Comparison of ENCODE assay signal across 20 cellular contexts in the genomic region with DNA sequence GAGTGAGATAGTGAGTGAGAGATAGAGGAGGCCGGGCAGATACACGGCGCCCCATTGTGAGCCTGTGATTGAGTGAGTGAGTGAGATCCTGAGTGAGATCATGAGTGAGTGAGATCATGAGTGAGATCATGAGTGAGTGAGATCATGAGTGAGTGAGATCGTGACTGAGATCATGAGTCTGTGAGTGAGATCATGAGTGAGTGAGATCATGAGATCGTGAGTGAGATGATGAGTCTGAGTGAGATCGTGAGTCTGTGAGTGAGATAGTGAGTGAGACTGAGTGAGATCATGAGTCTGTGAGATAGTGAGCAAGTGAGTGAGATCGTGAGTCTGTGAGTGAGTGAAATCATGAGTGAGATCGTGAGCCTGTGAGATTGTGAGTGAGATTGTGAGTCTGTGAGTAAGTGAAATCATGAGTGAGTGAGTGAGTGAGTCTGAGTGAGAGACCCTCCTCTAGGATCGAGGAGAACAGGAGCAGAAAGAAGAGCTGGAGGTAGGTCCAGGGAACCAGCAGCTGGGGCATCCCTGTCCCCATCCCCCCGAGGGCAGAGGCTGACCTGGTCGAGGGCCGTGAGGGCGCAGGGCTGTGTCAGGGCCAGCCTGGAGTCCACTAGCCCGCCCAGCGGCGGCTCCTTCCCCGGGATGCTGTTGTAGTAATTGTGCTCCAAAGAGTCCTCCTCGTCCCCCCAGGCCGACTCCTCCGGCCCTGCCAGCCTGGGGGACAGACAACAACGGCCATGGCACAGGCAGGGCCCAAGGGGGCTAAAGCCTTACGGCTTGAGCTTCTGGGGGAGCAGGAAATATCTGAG. TPM values are rescaled to one million over a fixed set of nuclear protein-coding genes. Genes with fewer than 3 reads are reported as not detected.
A peak's percentile ranks its signal among the peaks of the same experiment; 100 is the strongest.
DNase-seq lines count a peak whose midpoint lies in the region; ATAC-seq, FAIRE-seq and TF ChIP-seq lines count a peak whose summit lies in the region.
"Had no signal": no experiment of that assay in that cellular context is flagged by ENCODE, and none has a peak within 500 bp of the region (broad histone marks: within the 10 kb centered on the region; RNA-seq: fewer than 3 reads in every experiment).

No MANE protein-coding gene starts in this region.

- H3K27ac ChIP-seq in HepG2 (ENCODE audit: extremely low read length, insufficient read depth, low read length) = no peak overlapping the region
- no peak overlapping the region for H3K27ac ChIP-seq in right lobe of liver
- H3K27ac ChIP-seq in astrocyte (ENCODE audit: low read depth, low read length) = no peak overlapping the region
- H3K27ac ChIP-seq in keratinocyte (ENCODE audit: control insufficient read depth, insufficient read depth, low read length) = no peak overlapping the region

- no TSS peak for BruUV-seq in HepG2 (replicated peaks; lab: Mats Ljungman, UMichigan)

- no peaks in the 10 kb centered on the region for H3K4me1 ChIP-seq in HepG2 (ENCODE audit: insufficient read depth, low read length)
- H3K4me1 ChIP-seq in right lobe of liver = no peaks in the 10 kb centered on the region
- no peaks in the 10 kb centered on the region for H3K4me1 ChIP-seq in astrocyte (ENCODE audit: insufficient read depth, low read length)
- H3K4me1 ChIP-seq in keratinocyte (ENCODE audit: control insufficient read depth, extremely low read depth, insufficient read depth, low read length) = no peaks in the 10 kb centered on the region

- CTCF ChIA-PET in HepG2 (lab: Yijun Ruan, JAX; ENCODE audit: low intra/inter-chr PET ratio, low total read pairs) = no interaction called here

- H3K9me1 ChIP-seq in keratinocyte (ENCODE audit: control insufficient read depth, extremely low read depth, insufficient read depth, low read length) = no peaks in the 10 kb centered on the region

- TF ChIP-seq POLR2A in HepG2 (IDR thresholded peaks at IDR 0.05; ENCODE audit: insufficient read depth in 1 of 2, low read depth in 2 of 2, low read length in 2 of 2) (no peak), right lobe of liver (IDR thresholded peaks at IDR 0.05) (no peak)

- H4K20me1 ChIP-seq in HepG2 (ENCODE audit: insufficient read depth, low read length) = no peaks in the 10 kb centered on the region
- no peaks in the 10 kb centered on the region for H4K20me1 ChIP-seq in astrocyte (ENCODE audit: insufficient read depth, low read length)
- no peaks in the 10 kb centered on the region for H4K20me1 ChIP-seq in keratinocyte (ENCODE audit: control insufficient read depth, extremely low read depth, insufficient read depth, low read length)

- H3K4me3 ChIP-seq in HepG2 (replicated peaks in 1 of 3; ENCODE audit: insufficient read depth in 1 of 3, low read depth in 2 of 3, low read length in 3 of 3) = no peak overlapping the region
- no peak overlapping the region for H3K4me3 ChIP-seq in right lobe of liver
- no peak overlapping the region for H3K4me3 ChIP-seq in astrocyte (ENCODE audit: insufficient read depth, low read depth, low read length)
- H3K4me3 ChIP-seq in keratinocyte (ENCODE audit: control insufficient read depth in 2 of 3, extremely low read depth in 1 of 3, insufficient read depth in 2 of 3, low read depth in 1 of 3, low read length in 3 of 3) = no peak overlapping the region

- H3K79me2 ChIP-seq in HepG2 (ENCODE audit: insufficient read depth, low read length) = no peaks in the 10 kb centered on the region
- no peaks in the 10 kb centered on the region for H3K79me2 ChIP-seq in astrocyte (ENCODE audit: insufficient read depth, low read length)
- H3K79me2 ChIP-seq in keratinocyte (ENCODE audit: control insufficient read depth, insufficient read depth, low read length) = no peaks in the 10 kb centered on the region

- 84% methylated on average over 13 of the region's 22 CpGs for WGBS in HepG2 (ENCODE audit: low lambda C conversion rate)
- whole genome bisulfite sequencing in right lobe of liver (ENCODE audit: insufficient coverage, low coverage, low lambda C conversion rate, missing lambda C conversion rate) = 86% methylated on average over 8 of the region's 22 CpGs

- POLR2A ChIA-PET in HepG2 (lab: Yijun Ruan, JAX) = no interaction called here

- DNase-seq in HepG2 (ENCODE audit: low spot score) = no peak
- no peak for DNase-seq in right lobe of liver
- no peak for DNase-seq in astrocyte (ENCODE audit: low read depth)
- DNase-seq in keratinocyte (ENCODE audit: low read depth, low spot score) = no peak
- DNase-seq in AG08395 (ENCODE audit: low spot score) = no peak
- DNase-seq in NOMO-1 treated with DMSO at 0.1 percent for 48 hours (lab: John Stamatoyannopoulos, UW; ENCODE audit: unreplicated experiment) = no peak
- no peak for DNase-seq in activated T-helper 2 cell treated with anti-CD3 and anti-CD28 coated beads, Interferon-gamma antibody, Interleukin-2, Interleukin-4, amounts not matched to agents 10 μg/mL and 5 μg/mL and 100 μg/mL, durations not matched to agents 14 hours and 24 hours and 36 hours (ENCODE audit: low spot score)
- DNase-seq: CD4-positive, CD25-positive, alpha-beta regulatory T cell; DMS79; H7; HFFc6; IMR-90; MV-4-11; NCI-H1105 treated with DMSO at 0.1 percent for 48 hours; NCI-H2171 treated with DMSO at 0.1 percent for 48 hours; NCI-H524 treated with DMSO at 0.1 percent for 48 hours; NCI-H82; OCI-M1 had no signal

- in situ Hi-C loops in HepG2 (cut with HindIII; ENCODE audit: extremely low pct_ligation_motif_present, low pct_unique_long_range_greater_than_20kb) = no loop called here

- H3K9ac ChIP-seq in HepG2 (ENCODE audit: insufficient read depth, low read depth, low read length) = no peak overlapping the region
- H3K9ac ChIP-seq in astrocyte (ENCODE audit: low read length) = no peak overlapping the region
- no peak overlapping the region for H3K9ac ChIP-seq in keratinocyte (ENCODE audit: control insufficient read depth, extremely low read depth, insufficient read depth, low read length)

- H3K4me2 ChIP-seq in HepG2 (ENCODE audit: low read depth, low read length) (no peak overlapping the region), astrocyte (ENCODE audit: low read length) (no peak overlapping the region), keratinocyte (ENCODE audit: control insufficient read depth, extremely low read depth, insufficient read depth, low read depth, low read length) (no peak overlapping the region)

- peaks cover 5% of the 10 kb centered on the region; the same call in 1 of the 2 replicates for H3K9me3 ChIP-seq in HepG2 (ENCODE audit: low read length)
- H3K9me3 ChIP-seq in right lobe of liver = no peaks in the 10 kb centered on the region
- H3K9me3 ChIP-seq in astrocyte (ENCODE audit: insufficient read depth, low read depth, low read length) = peaks cover 15% of the 10 kb centered on the region
- H3K9me3 ChIP-seq in keratinocyte (ENCODE audit: control insufficient read depth, low read depth, low read length) = peaks cover 6% of the 10 kb centered on the region

- TF ChIP-seq EP300 in HepG2 (IDR thresholded peaks at IDR 0.05; ENCODE audit: low read depth in 2 of 2, low read length in 2 of 2) (no peak), HepG2 (CRISPR knock-in tag; IDR thresholded peaks at IDR 0.05; ENCODE audit: borderline replicate concordance) (no peak)

- ATAC-seq in HepG2 (no peak), right lobe of liver (no peak)
- ATAC-seq: Right ventricle myocardium inferior had no signal

- H2AFZ ChIP-seq in HepG2 (ENCODE audit: low read length) (no peak overlapping the region), astrocyte (ENCODE audit: low read depth, low read length) (no peak overlapping the region), keratinocyte (ENCODE audit: control insufficient read depth, low read length) (no peak overlapping the region)

- TF ChIP-seq CTCF in HepG2 (CRISPR knock-in tag; IDR thresholded peaks at IDR 0.05) = no peak
- no peak for TF ChIP-seq CTCF in right lobe of liver (IDR thresholded peaks at IDR 0.05)
- no peak for TF ChIP-seq CTCF in astrocyte (IDR thresholded peaks at IDR 0.05; ENCODE audit: insufficient read depth, low read depth, low read length)
- TF ChIP-seq CTCF in keratinocyte (optimal IDR thresholded peaks at IDR 0.05 in 1 of 3, IDR thresholded peaks at IDR 0.05 in 1 of 3, conservative IDR thresholded peaks at IDR 0.05 in 1 of 3; ENCODE audit: extremely low read depth in 1 of 3, insufficient read depth in 2 of 3, low read length in 3 of 3) = no peak

- H3K36me3 ChIP-seq in HepG2 (replicated peaks in 1 of 2; ENCODE audit: control insufficient read depth in 1 of 2, insufficient read depth in 2 of 2, low read length in 2 of 2) (0 out of 5 replicates have a peak, but pooled peaks cover 1 to 3% of the 10 kb centered on the region in 2 experiments), right lobe of liver (peaks cover 0 to 7% (median 0%) of the 10 kb centered on the region in 4 donors), astrocyte (ENCODE audit: insufficient read depth, low read length) (no peaks in the 10 kb centered on the region), keratinocyte (ENCODE audit: control insufficient read depth in 2 of 2, extremely low read depth in 1 of 2, insufficient read depth in 2 of 2, low read length in 2 of 2) (no peaks in the 10 kb centered on the region)

- H3K36me3 Mint-ChIP-seq in astrocyte (ENCODE audit: low read depth, unreplicated experiment) = peaks cover 21% of the 10 kb centered on the region
- no peaks in the 10 kb centered on the region for H3K36me3 Mint-ChIP-seq in activated T-helper 2 cell treated with anti-CD3 and anti-CD28 coated beads, Interferon-gamma antibody, Interleukin-2, Interleukin-4, amounts not matched to agents 10 μg/mL and 5 μg/mL and 100 μg/mL, durations not matched to agents 14 hours and 24 hours and 36 hours (ENCODE audit: low read depth)
- H3K36me3 Mint-ChIP-seq: CD4-positive, CD25-positive, alpha-beta regulatory T cell had no signal

- TF ChIP-seq RAD21 in HepG2 (CRISPR knock-in tag; IDR thresholded peaks at IDR 0.05) = no peak

- no peaks in the 10 kb centered on the region for H3K4me1 Mint-ChIP-seq in astrocyte (ENCODE audit: low read depth, unreplicated experiment)
- no peaks in the 10 kb centered on the region for H3K4me1 Mint-ChIP-seq in activated T-helper 2 cell treated with anti-CD3 and anti-CD28 coated beads, Interferon-gamma antibody, Interleukin-2, Interleukin-4, amounts not matched to agents 10 μg/mL and 5 μg/mL and 100 μg/mL, durations not matched to agents 14 hours and 24 hours and 36 hours (ENCODE audit: low read depth)
- H3K4me1 Mint-ChIP-seq: CD4-positive, CD25-positive, alpha-beta regulatory T cell had no signal

- intact Hi-C loops in HepG2 (cut with micrococcal nuclease; ENCODE audit: unreplicated experiment) = no loop called here
- intact Hi-C loops in right lobe of liver (cut with DNase I) = no loop called here
- intact Hi-C loops in activated T-helper 2 cell treated with anti-CD3 and anti-CD28 coated beads, Interferon-gamma antibody, Interleukin-2, Interleukin-4, amounts not matched to agents 10 μg/mL and 5 μg/mL and 100 μg/mL, durations not matched to agents 14 hours and 24 hours and 36 hours (cut with micrococcal nuclease) = no loop called here

- FAIRE-seq in HepG2 (lab: Jason Lieb, UNC) (peak; percentile 60), astrocyte (lab: Jason Lieb, UNC) (peak; percentile 52), keratinocyte (lab: Jason Lieb, UNC) (peak; percentile 64)
- FAIRE-seq: RCC 7860 had no signal

- dilution Hi-C loops in keratinocyte (cut with MboI; ENCODE audit: extremely low pct_ligation_motif_present, low sequenced_read_pairs) = no loop called here

- no peak overlapping the region for H3K27ac Mint-ChIP-seq in astrocyte (ENCODE audit: unreplicated experiment)
- no peak overlapping the region for H3K27ac Mint-ChIP-seq in activated T-helper 2 cell treated with anti-CD3 and anti-CD28 coated beads, Interferon-gamma antibody, Interleukin-2, Interleukin-4, amounts not matched to agents 10 μg/mL and 5 μg/mL and 100 μg/mL, durations not matched to agents 14 hours and 24 hours and 36 hours
- H3K27ac Mint-ChIP-seq: CD4-positive, CD25-positive, alpha-beta regulatory T cell; HFFc6 had no signal

- H3K4me3 Mint-ChIP-seq in astrocyte (ENCODE audit: unreplicated experiment) = no peak overlapping the region
- H3K4me3 Mint-ChIP-seq in activated T-helper 2 cell treated with anti-CD3 and anti-CD28 coated beads, Interferon-gamma antibody, Interleukin-2, Interleukin-4, amounts not matched to agents 10 μg/mL and 5 μg/mL and 100 μg/mL, durations not matched to agents 14 hours and 24 hours and 36 hours (ENCODE audit: low read depth) = no peak overlapping the region
- H3K4me3 Mint-ChIP-seq: CD4-positive, CD25-positive, alpha-beta regulatory T cell; HFFc6 had no signal

- no peaks in the 10 kb centered on the region for H3K9me3 Mint-ChIP-seq in astrocyte (ENCODE audit: unreplicated experiment)
- H3K9me3 Mint-ChIP-seq in activated T-helper 2 cell treated with anti-CD3 and anti-CD28 coated beads, Interferon-gamma antibody, Interleukin-2, Interleukin-4, amounts not matched to agents 10 μg/mL and 5 μg/mL and 100 μg/mL, durations not matched to agents 14 hours and 24 hours and 36 hours = peaks cover 9% of the 10 kb centered on the region

- H3K27me3 ChIP-seq in HepG2 (ENCODE audit: control insufficient read depth in 1 of 2, insufficient read depth in 2 of 2, low read length in 2 of 2) = no peaks in the 10 kb centered on the region
- H3K27me3 ChIP-seq in right lobe of liver = no peaks in the 10 kb centered on the region
- no peaks in the 10 kb centered on the region for H3K27me3 ChIP-seq in astrocyte (ENCODE audit: insufficient read depth, low read length)
- no peaks in the 10 kb centered on the region for H3K27me3 ChIP-seq in keratinocyte (ENCODE audit: control insufficient read depth, extremely low read depth, insufficient read depth, low read length)

- no peaks in the 10 kb centered on the region for H3K27me3 Mint-ChIP-seq in astrocyte (ENCODE audit: low read depth, unreplicated experiment)
- H3K27me3 Mint-ChIP-seq in activated T-helper 2 cell treated with anti-CD3 and anti-CD28 coated beads, Interferon-gamma antibody, Interleukin-2, Interleukin-4, amounts not matched to agents 10 μg/mL and 5 μg/mL and 100 μg/mL, durations not matched to agents 14 hours and 24 hours and 36 hours (ENCODE audit: low read depth) = no peaks in the 10 kb centered on the region

RNA-seq across cellular contexts. Expression of a gene that starts 25.4 kb away (rescaled TPM):
- total RNA-seq in HepG2 (2016; rRNA removed; fragmentation: Illumina TruSeq; extraction: Trizol) (not detected in 2 replicates), right lobe of liver (1 to 10 TPM in 1 of 6 experiments, under 1 TPM in 5; 0.12 to 2.0 (median 0.44) TPM), astrocyte (2.9 and 3.4 TPM in 2 replicates)
- not detected in 2 replicates for total RNA-seq in HepG2 (2016; cell fraction: cytosol; rRNA removed; fragmentation: Illumina TruSeq; extraction: Trizol; ENCODE audit: low read depth)
- not detected in 2 replicates for total RNA-seq in HepG2 (2016; cell fraction: insoluble cytoplasmic fraction; rRNA removed; fragmentation: Illumina TruSeq; extraction: Trizol)
- total RNA-seq in HepG2 (2016; cell fraction: membrane; rRNA removed; fragmentation: Illumina TruSeq; extraction: Trizol) = not detected in 2 replicates
- not detected in 2 replicates for total RNA-seq in HepG2 (2016; cell fraction: nucleus; rRNA removed; fragmentation: Illumina TruSeq; extraction: Trizol)
- polyA plus RNA-seq in HepG2 (2011; rRNA removed) (not detected in 2 replicates), keratinocyte (1.6 to 4.1 TPM (median 2.6 TPM) in 3 replicates)
- polyA plus RNA-seq in HepG2 (2011; cell fraction: cytosol; rRNA removed) = not detected in 2 replicates
- 0.16 and 0.36 TPM in 2 replicates for polyA plus RNA-seq in HepG2 (2011; cell fraction: nucleus; rRNA removed)
- 0.12 TPM in 1 of 2 replicates, not detected in the other for polyA plus RNA-seq in HepG2 (2012)
- polyA plus RNA-seq in HepG2 (2016; cell fraction: cytosol; fragmentation: Illumina TruSeq; extraction: Trizol; ENCODE audit: low read depth) = not detected in 2 replicates
- not detected in 2 replicates for polyA plus RNA-seq in HepG2 (2016; cell fraction: insoluble cytoplasmic fraction; fragmentation: Illumina TruSeq; extraction: Trizol; ENCODE audit: low read depth)
- polyA plus RNA-seq in HepG2 (2016; cell fraction: membrane; fragmentation: Illumina TruSeq; extraction: Trizol; ENCODE audit: low read depth) = not detected in 2 replicates
- polyA plus RNA-seq in HepG2 (2016; cell fraction: nucleus; fragmentation: Illumina TruSeq; extraction: Trizol; ENCODE audit: insufficient read depth, low read depth) = not detected in 2 replicates
- not detected in 2 replicates for polyA minus RNA-seq in HepG2 (2011; rRNA and poly(A)+ RNA removed; ENCODE audit: low replicate concordance)
- not detected in 2 replicates for polyA minus RNA-seq in HepG2 (2011; cell fraction: cytosol; rRNA and poly(A)+ RNA removed)
- polyA minus RNA-seq in HepG2 (2011; cell fraction: nucleus; rRNA and poly(A)+ RNA removed) = not detected in 2 replicates
- 0.90 TPM for polyA plus RNA-seq in keratinocyte (2011; ENCODE audit: low read depth)
- 0.78 and 3.1 TPM in 2 replicates for polyA plus RNA-seq in keratinocyte (2011; cell fraction: cytosol; rRNA removed)
- polyA plus RNA-seq in keratinocyte (2011; cell fraction: nucleus; rRNA removed) = 5.1 and 10.2 TPM in 2 replicates
- polyA plus RNA-seq in keratinocyte (2012; ENCODE audit: low replicate concordance) = 4.7 and 5.3 TPM in 2 replicates
- 1.1 to 2.5 TPM (median 2.1 TPM) in 3 replicates for polyA minus RNA-seq in keratinocyte
- 10.6 TPM for polyA minus RNA-seq in keratinocyte (2011; cell fraction: cytosol; rRNA and poly(A)+ RNA removed)
- 4.1 and 5.4 TPM in 2 replicates for polyA minus RNA-seq in keratinocyte (2011; cell fraction: nucleus; rRNA and poly(A)+ RNA removed)
- 0.14 and 0.23 TPM in 2 replicates for total RNA-seq in activated T-helper 2 cell treated with anti-CD3 and anti-CD28 coated beads, Interferon-gamma antibody, Interleukin-2, Interleukin-4, amounts not matched to agents 10 μg/mL and 5 μg/mL and 100 μg/mL, durations not matched to agents 14 hours and 24 hours and 36 hours
- total RNA-seq: CD4-positive, CD25-positive, alpha-beta regulatory T cell; HFFc6 had no signal
- polyA plus RNA-seq: CD4-positive, CD25-positive, alpha-beta regulatory T cell had no signal

RNA-seq across cellular contexts. Expression of a gene that starts 26.5 kb away (rescaled TPM):
- total RNA-seq in HepG2 (2016; rRNA removed; fragmentation: Illumina TruSeq; extraction: Trizol) (4.8 and 9.0 TPM in 2 replicates), right lobe of liver (10 to 100 TPM; 48.4 to 69.9 (median 59.1) TPM), astrocyte (27.5 and 29.7 TPM in 2 replicates)
- total RNA-seq in HepG2 (2016; cell fraction: cytosol; rRNA removed; fragmentation: Illumina TruSeq; extraction: Trizol; ENCODE audit: low read depth) = 11.0 and 12.0 TPM in 2 replicates
- 3.9 and 8.8 TPM in 2 replicates for total RNA-seq in HepG2 (2016; cell fraction: insoluble cytoplasmic fraction; rRNA removed; fragmentation: Illumina TruSeq; extraction: Trizol)
- 12.6 and 14.2 TPM in 2 replicates for total RNA-seq in HepG2 (2016; cell fraction: membrane; rRNA removed; fragmentation: Illumina TruSeq; extraction: Trizol)
- 7.1 and 9.7 TPM in 2 replicates for total RNA-seq in HepG2 (2016; cell fraction: nucleus; rRNA removed; fragmentation: Illumina TruSeq; extraction: Trizol)
- polyA plus RNA-seq in HepG2 (2011; rRNA removed) (18.3 and 35.8 TPM in 2 replicates), keratinocyte (2.2 to 9.9 TPM (median 2.5 TPM) in 3 replicates)
- polyA plus RNA-seq in HepG2 (2011; cell fraction: cytosol; rRNA removed) = 12.4 and 18.0 TPM in 2 replicates
- 247 and 276 TPM in 2 replicates for polyA plus RNA-seq in HepG2 (2011; cell fraction: nucleus; rRNA removed)
- polyA plus RNA-seq in HepG2 (2012) = 21.5 and 36.3 TPM in 2 replicates
- polyA plus RNA-seq in HepG2 (2016; cell fraction: cytosol; fragmentation: Illumina TruSeq; extraction: Trizol; ENCODE audit: low read depth) = 11.4 and 12.5 TPM in 2 replicates
- 4.7 and 5.3 TPM in 2 replicates for polyA plus RNA-seq in HepG2 (2016; cell fraction: insoluble cytoplasmic fraction; fragmentation: Illumina TruSeq; extraction: Trizol; ENCODE audit: low read depth)
- polyA plus RNA-seq in HepG2 (2016; cell fraction: membrane; fragmentation: Illumina TruSeq; extraction: Trizol; ENCODE audit: low read depth) = 13.0 and 14.2 TPM in 2 replicates
- polyA plus RNA-seq in HepG2 (2016; cell fraction: nucleus; fragmentation: Illumina TruSeq; extraction: Trizol; ENCODE audit: insufficient read depth, low read depth) = 30.5 and 30.9 TPM in 2 replicates
- 39.0 TPM in 1 of 2 replicates, not detected in the other for polyA minus RNA-seq in HepG2 (2011; rRNA and poly(A)+ RNA removed; ENCODE audit: low replicate concordance)
- 11.5 and 24.1 TPM in 2 replicates for polyA minus RNA-seq in HepG2 (2011; cell fraction: cytosol; rRNA and poly(A)+ RNA removed)
- polyA minus RNA-seq in HepG2 (2011; cell fraction: nucleus; rRNA and poly(A)+ RNA removed) = 14.5 and 16.0 TPM in 2 replicates
- 3.0 TPM for polyA plus RNA-seq in keratinocyte (2011; ENCODE audit: low read depth)
- 2.1 and 6.5 TPM in 2 replicates for polyA plus RNA-seq in keratinocyte (2011; cell fraction: cytosol; rRNA removed)
- 18.2 and 26.5 TPM in 2 replicates for polyA plus RNA-seq in keratinocyte (2011; cell fraction: nucleus; rRNA removed)
- polyA plus RNA-seq in keratinocyte (2012; ENCODE audit: low replicate concordance) = 3.4 and 16.0 TPM in 2 replicates
- polyA minus RNA-seq in keratinocyte = 1.5 to 4.7 TPM (median 1.6 TPM) in 3 replicates
- polyA minus RNA-seq in keratinocyte (2011; cell fraction: cytosol; rRNA and poly(A)+ RNA removed) = 15.0 TPM
- 3.7 and 6.4 TPM in 2 replicates for polyA minus RNA-seq in keratinocyte (2011; cell fraction: nucleus; rRNA and poly(A)+ RNA removed)
- total RNA-seq in activated T-helper 2 cell treated with anti-CD3 and anti-CD28 coated beads, Interferon-gamma antibody, Interleukin-2, Interleukin-4, amounts not matched to agents 10 μg/mL and 5 μg/mL and 100 μg/mL, durations not matched to agents 14 hours and 24 hours and 36 hours = not detected in 2 replicates
- total RNA-seq: CD4-positive, CD25-positive, alpha-beta regulatory T cell; HFFc6; IMR-90 had no signal
- polyA plus RNA-seq: CD4-positive, CD25-positive, alpha-beta regulatory T cell had no signal
